ENCODE assay signal across 14 cellular contexts in genomic region chr3:129445472-129445871, GRCh38. TPM values are rescaled to one million over a fixed set of nuclear protein-coding genes. Genes with fewer than 3 reads are reported as not detected.
"Had no signal": no experiment of that assay in that cellular context is flagged by ENCODE, and none has a peak within 500 bp of the region (broad histone marks: within the 10 kb centered on the region; RNA-seq: fewer than 3 reads in every experiment).

No MANE protein-coding gene starts in this region.

- ATAC-seq: esophagus mucosa; left ventricle myocardium superior; naive thymus-derived CD8-positive, alpha-beta T cell; upper lobe of right lung had no signal

- DNase-seq: activated CD4-positive, alpha-beta T cell treated with anti-CD3 and anti-CD28 coated beads, Interleukin-2, amount 50 U/mL, for 48 hours; activated naive CD4-positive, alpha-beta T cell treated with anti-CD3 and anti-CD28 coated beads, Interleukin-2, amount 10 ng/mL, durations not matched to agents 7 days and 5 days; hippocampal formation; kidney glomerular epithelial cell; left ventricle myocardium superior; naive thymus-derived CD8-positive, alpha-beta T cell; T-helper 1 cell; upper lobe of right lung had no signal

- H3K9me3 Mint-ChIP-seq: activated naive CD4-positive, alpha-beta T cell treated with anti-CD3 and anti-CD28 coated beads, Interleukin-2, amount 10 ng/mL, durations not matched to agents 7 days and 5 days; activated T-helper 2 cell treated with anti-CD3 and anti-CD28 coated beads, Interferon-gamma antibody, Interleukin-2, Interleukin-4, amounts not matched to agents 10 μg/mL and 5 μg/mL and 100 μg/mL, durations not matched to agents 14 hours and 24 hours and 36 hours; memory B cell; naive thymus-derived CD8-positive, alpha-beta T cell had no signal

- H3K27ac Mint-ChIP-seq: activated naive CD4-positive, alpha-beta T cell treated with anti-CD3 and anti-CD28 coated beads, Interleukin-2, amount 10 ng/mL, durations not matched to agents 7 days and 5 days; activated T-helper 2 cell treated with anti-CD3 and anti-CD28 coated beads, Interferon-gamma antibody, Interleukin-2, Interleukin-4, amounts not matched to agents 10 μg/mL and 5 μg/mL and 100 μg/mL, durations not matched to agents 14 hours and 24 hours and 36 hours; memory B cell had no signal

- H3K4me3 Mint-ChIP-seq: activated naive CD4-positive, alpha-beta T cell treated with anti-CD3 and anti-CD28 coated beads, Interleukin-2, amount 10 ng/mL, durations not matched to agents 7 days and 5 days; memory B cell; naive thymus-derived CD8-positive, alpha-beta T cell had no signal

- H3K36me3 ChIP-seq: right atrium auricular region, thoracic aorta, upper lobe of right lung had no signal

- H3K27ac ChIP-seq: right atrium auricular region, thoracic aorta, VCaP had no signal

- H3K27me3 ChIP-seq: right atrium auricular region, upper lobe of right lung had no signal

- H3K4me3 ChIP-seq: right atrium auricular region, thoracic aorta, upper lobe of right lung had no signal

- H3K27me3 Mint-ChIP-seq: activated naive CD4-positive, alpha-beta T cell treated with anti-CD3 and anti-CD28 coated beads, Interleukin-2, amount 10 ng/mL, durations not matched to agents 7 days and 5 days; memory B cell; naive thymus-derived CD8-positive, alpha-beta T cell had no signal

- H3K9me3 ChIP-seq: right atrium auricular region, thoracic aorta, upper lobe of right lung had no signal

RNA-seq across cellular contexts. Expression of gene EFCAB12, which starts 17.0 kb away (rescaled TPM):
- total RNA-seq: left ventricle myocardium superior had no signal
